Comparison of ENCODE assay signal across 11 cellular contexts in genomic region chr5:1108008-1108864, GRCh38. TPM values are rescaled to one million over a fixed set of nuclear protein-coding genes. Genes with fewer than 3 reads are reported as not detected.
DNase-seq lines count a peak whose midpoint lies in the region; ATAC-seq and TF ChIP-seq lines count a peak whose summit lies in the region.
"Had no signal": no experiment of that assay in that cellular context is flagged by ENCODE, and none has a peak within 500 bp of the region (broad histone marks: within the 10 kb centered on the region; RNA-seq: fewer than 3 reads in every experiment).

No MANE protein-coding gene starts in this region.

- peaks cover 4% of the 10 kb centered on the region for H3K9me3 Mint-ChIP-seq in glutamatergic neuron (ENCODE audit: unreplicated experiment)

- H3K36me3 Mint-ChIP-seq in T-helper 17 cell (ENCODE audit: low read depth) = peaks cover 4% of the 10 kb centered on the region
- H3K36me3 Mint-ChIP-seq in glutamatergic neuron (ENCODE audit: unreplicated experiment) = no peaks in the 10 kb centered on the region

- H2AFZ ChIP-seq in GM23248 = no peak overlapping the region

- 87 to 91% methylated on average over 38 to 39 of the region's 39 CpGs for WGBS in GM23248 (ENCODE audit: low coverage in 1 of 2, low lambda C conversion rate in 2 of 2, missing lambda C conversion rate in 2 of 2), 2 experiments

- H3K79me2 ChIP-seq in GM23248 (ENCODE audit: insufficient read depth) = no peaks in the 10 kb centered on the region

- H3K27me3 Mint-ChIP-seq in T-helper 17 cell (no peaks in the 10 kb centered on the region), glutamatergic neuron (ENCODE audit: unreplicated experiment) (peaks cover 6% of the 10 kb centered on the region)

- TF ChIP-seq CTCF in HEK293 (tag by site-specific recombination; IDR thresholded peaks at IDR 0.05) = no peak
- no peak for TF ChIP-seq CTCF in glutamatergic neuron (IDR thresholded peaks at IDR 0.05; ENCODE audit: partially characterized antibody, unreplicated experiment)

- in situ Hi-C loops in GM23248 (cut with MboI) = no loop called here

- H3K4me1 ChIP-seq in HEK293 (ENCODE audit: control insufficient read depth, insufficient read depth, low read length) (peaks cover 5% of the 10 kb centered on the region; the same call in 1 of the 2 replicates), skeletal muscle tissue (ENCODE audit: control insufficient read depth in 3 of 3, insufficient read depth in 3 of 3, low read length in 3 of 3) (peaks cover 55 to 70% (median 62%) of the 10 kb centered on the region in 3 donors), GM23248 (ENCODE audit: insufficient read depth) (no peaks in the 10 kb centered on the region)

- POLR2A ChIA-PET in HEK293 (lab: Yijun Ruan, JAX) = interaction anchor here (1.3 kb wide), 1 partner anchor 10 kb away, joined by 6 read pairs; no protein-coding TSS in a partner anchor

- H3K4me3 Mint-ChIP-seq in T-helper 17 cell (peak overlapping the region; percentile 72), glutamatergic neuron (ENCODE audit: unreplicated experiment) (peak overlapping the region; percentile 70)

- peak overlapping the region; percentile 96 for H3K27ac Mint-ChIP-seq in T-helper 17 cell
- H3K27ac Mint-ChIP-seq in glutamatergic neuron (ENCODE audit: unreplicated experiment) = no peak overlapping the region

- H3K9me2 ChIP-seq in GM23248 (ENCODE audit: insufficient read depth) = no peaks in the 10 kb centered on the region

- H3K4me1 Mint-ChIP-seq in T-helper 17 cell (peaks cover 50% of the 10 kb centered on the region), glutamatergic neuron (ENCODE audit: low read depth, unreplicated experiment) (peaks cover 20% of the 10 kb centered on the region)

- DNase-seq in T-helper 17 cell = no peak
- DNase-seq in glutamatergic neuron = no peak
- DNase-seq in GM23248 = no peak
- no peak for DNase-seq in COLO829 (ENCODE audit: low spot score)
- DNase-seq: activated gamma-delta T cell treated with Interleukin-2 at 50 U/mL for 16 hours, NCI-H2029 treated with DMSO at 0.1 percent for 48 hours had no signal

- H3K27me3 ChIP-seq in skeletal muscle tissue (ENCODE audit: control insufficient read depth in 3 of 3, insufficient read depth in 3 of 3, low read length in 3 of 3) (peaks cover 0 to 6% (median 0%) of the 10 kb centered on the region in 3 donors), GM23248 (replicated peaks; ENCODE audit: insufficient read depth) (peaks cover 6% of the 10 kb centered on the region)

- H3K4me2 ChIP-seq in GM23248 (ENCODE audit: unreplicated experiment) = no peak overlapping the region

- CTCF ChIA-PET in HEK293 (lab: Yijun Ruan, JAX) = interaction anchor here (0.6 to 2.3 kb wide), 3 partner anchors 10 to 32 kb away, joined by 3 to 7 read pairs (median 7); no protein-coding TSS in a partner anchor

- no peaks in the 10 kb centered on the region for H4K20me1 ChIP-seq in GM23248 (ENCODE audit: insufficient read depth)

- H3K27ac ChIP-seq in HEK293 (ENCODE audit: extremely low read depth, low read depth, low read length) = no peak overlapping the region
- peak overlapping the region; percentile 54 for H3K27ac ChIP-seq in skeletal muscle tissue (ENCODE audit: low read depth, low read length)
- no peak overlapping the region for H3K27ac ChIP-seq in GM23248
- H3K27ac ChIP-seq: epithelial cell of prostate had no signal

- H3K9ac ChIP-seq in skeletal muscle tissue (ENCODE audit: low read depth in 1 of 3, low read length in 3 of 3) = peak overlapping the region in 2 of 3 donors; percentile 6 to 60
- no peak overlapping the region for H3K9ac ChIP-seq in GM23248

- no peaks in the 10 kb centered on the region for H3F3A ChIP-seq in GM23248 (ENCODE audit: insufficient read depth)

- ATAC-seq in T-helper 17 cell (no peak), GM18519 (IDR thresholded peaks at IDR 0.05; ENCODE audit: low FRiP score, unreplicated experiment) (no peak), GM18858 (IDR thresholded peaks at IDR 0.05; ENCODE audit: unreplicated experiment) (no peak)

- H3K36me3 ChIP-seq in HEK293 (ENCODE audit: control insufficient read depth in 2 of 2, insufficient read depth in 1 of 2, low read length in 2 of 2) (peaks cover 0 to 5% of the 10 kb centered on the region in 2 experiments; a peak in 1 of 3 replicates), skeletal muscle tissue (ENCODE audit: control insufficient read depth in 3 of 3, insufficient read depth in 3 of 3, low read length in 3 of 3) (no peaks in the 10 kb centered on the region), GM23248 (ENCODE audit: low read depth) (no peaks in the 10 kb centered on the region)

- H3K4me3 ChIP-seq in HEK293 (ENCODE audit: low read depth, low read length) = no peak overlapping the region
- peak overlapping the region in 1 of 3 donors; percentile 36 for H3K4me3 ChIP-seq in skeletal muscle tissue (ENCODE audit: low read length in 3 of 3)
- no peak overlapping the region for H3K4me3 ChIP-seq in GM23248

- H3K9me3 ChIP-seq in HEK293 (ENCODE audit: control insufficient read depth, insufficient read depth, low read depth, low read length) (no peaks in the 10 kb centered on the region), T-helper 17 cell (ENCODE audit: control insufficient read depth, low read length, poor library complexity, severe bottlenecking) (no peaks in the 10 kb centered on the region), skeletal muscle tissue (ENCODE audit: control insufficient read depth in 3 of 3, low read length in 3 of 3) (no peaks in the 10 kb centered on the region), GM23248 (ENCODE audit: low read depth) (no peaks in the 10 kb centered on the region)

TF ChIP-seq in HEK293, 187 proteins besides CTCF, POLR2A, EP300 and RAD21:
- 0 out of 2 replicates have a peak, but pooled peaks have one; percentile 18 for TF ChIP-seq ZNF600 (tag by site-specific recombination; IDR thresholded peaks at IDR 0.05)
- TF ChIP-seq SETDB1 (IDR thresholded peaks at IDR 0.05; ENCODE audit: insufficient read length, low read length) = no peak

RNA-seq across cellular contexts. Expression of gene SLC12A7, which starts 3.6 kb away (rescaled TPM):
- 10 to 100 TPM; 36.6 to 88.0 TPM for total RNA-seq in T-helper 17 cell
- total RNA-seq in glutamatergic neuron (ENCODE audit: unreplicated experiment) = 147 TPM
- 5.7 TPM for total RNA-seq in skeletal muscle tissue
- total RNA-seq in GM23248 (2014; rRNA removed; shearing (Covaris generic)) = 1.6 and 1.9 TPM in 2 replicates
- polyA plus RNA-seq in GM23248 (2016; fragmentation: Nextera tagmentation; extraction: Ambion mirVana) = 0.46 and 0.75 TPM in 2 replicates
